ENCODE assay signal across 16 cellular contexts in genomic region chr2:42289222-42289621, GRCh38.
DNase-seq lines count a peak whose midpoint lies in the region; ATAC-seq and TF ChIP-seq lines count a peak whose summit lies in the region.
"Had no signal": no experiment of that assay in that cellular context is flagged by ENCODE, and none has a peak within 500 bp of the region (broad histone marks: within the 10 kb centered on the region; RNA-seq: fewer than 3 reads in every experiment).

No MANE protein-coding gene starts in this region.

- no peaks in the 10 kb centered on the region for H3K27me3 Mint-ChIP-seq in activated CD4-positive, alpha-beta T cell treated with anti-CD3 and anti-CD28 coated beads for 36 hours
- H3K27me3 Mint-ChIP-seq in CD4-positive, CD25-positive, alpha-beta regulatory T cell, result no peaks in the 10 kb centered on the region
- no peaks in the 10 kb centered on the region for H3K27me3 Mint-ChIP-seq in activated CD4-positive, alpha-beta memory T cell treated with anti-CD3 and anti-CD28 coated beads for 36 hours
- H3K27me3 Mint-ChIP-seq in central memory CD8-positive, alpha-beta T cell, result no peaks in the 10 kb centered on the region
- H3K27me3 Mint-ChIP-seq in Calu3 (ENCODE audit: unreplicated experiment), result no peaks in the 10 kb centered on the region

- no peaks in the 10 kb centered on the region for H3K27me3 ChIP-seq in CD4-positive, CD25-positive, alpha-beta regulatory T cell (ENCODE audit: control insufficient read depth, insufficient read depth, low read length)

- H3K36me3 ChIP-seq in CD4-positive, CD25-positive, alpha-beta regulatory T cell (ENCODE audit: control insufficient read depth, insufficient read depth, low read length), result peaks cover 38% of the 10 kb centered on the region

- H3K27ac ChIP-seq in CD4-positive, CD25-positive, alpha-beta regulatory T cell (ENCODE audit: insufficient read depth, low read length, poor library complexity, severe bottlenecking), result peak overlapping the region; percentile 24
- no peak overlapping the region for H3K27ac ChIP-seq in coronary artery
- H3K27ac ChIP-seq: 22Rv1 had no signal

- H3K4me1 Mint-ChIP-seq in activated CD4-positive, alpha-beta T cell treated with anti-CD3 and anti-CD28 coated beads for 36 hours, result peaks cover 37% of the 10 kb centered on the region
- peaks cover 27 to 66% (median 49%) of the 10 kb centered on the region in 4 donors for H3K4me1 Mint-ChIP-seq in CD4-positive, CD25-positive, alpha-beta regulatory T cell
- H3K4me1 Mint-ChIP-seq in activated CD4-positive, alpha-beta memory T cell treated with anti-CD3 and anti-CD28 coated beads for 36 hours (ENCODE audit: low read depth), result peaks cover 54% of the 10 kb centered on the region
- H3K4me1 Mint-ChIP-seq in central memory CD8-positive, alpha-beta T cell, result peaks cover 25% of the 10 kb centered on the region
- H3K4me1 Mint-ChIP-seq in Calu3 (ENCODE audit: low read depth, unreplicated experiment), result peaks cover 16% of the 10 kb centered on the region

- peak overlapping the region; percentile 60 for H3K4me3 ChIP-seq in CD4-positive, CD25-positive, alpha-beta regulatory T cell (ENCODE audit: low read depth, low read length)
- no peak overlapping the region for H3K4me3 ChIP-seq in coronary artery

- no peak overlapping the region for H3K4me3 Mint-ChIP-seq in activated CD4-positive, alpha-beta T cell treated with anti-CD3 and anti-CD28 coated beads for 36 hours
- H3K4me3 Mint-ChIP-seq in CD4-positive, CD25-positive, alpha-beta regulatory T cell, result peak overlapping the region in 3 of 4 donors; percentile 6 to 36 (median 34)
- no peak overlapping the region for H3K4me3 Mint-ChIP-seq in activated CD4-positive, alpha-beta memory T cell treated with anti-CD3 and anti-CD28 coated beads for 36 hours
- no peak overlapping the region for H3K4me3 Mint-ChIP-seq in central memory CD8-positive, alpha-beta T cell
- H3K4me3 Mint-ChIP-seq in Calu3 (ENCODE audit: low read depth, unreplicated experiment), result no peak overlapping the region
- H3K4me3 Mint-ChIP-seq: HFFc6 had no signal

- peaks cover 44% of the 10 kb centered on the region for H3K36me3 Mint-ChIP-seq in activated CD4-positive, alpha-beta T cell treated with anti-CD3 and anti-CD28 coated beads for 36 hours (ENCODE audit: low read depth)
- H3K36me3 Mint-ChIP-seq in CD4-positive, CD25-positive, alpha-beta regulatory T cell, result peaks cover 43% of the 10 kb centered on the region
- peaks cover 38% of the 10 kb centered on the region for H3K36me3 Mint-ChIP-seq in activated CD4-positive, alpha-beta memory T cell treated with anti-CD3 and anti-CD28 coated beads for 36 hours
- peaks cover 55% of the 10 kb centered on the region for H3K36me3 Mint-ChIP-seq in central memory CD8-positive, alpha-beta T cell (ENCODE audit: insufficient read depth)
- no peaks in the 10 kb centered on the region for H3K36me3 Mint-ChIP-seq in Calu3 (ENCODE audit: insufficient read depth, unreplicated experiment)

- POLR2A ChIA-PET in activated CD4-positive, alpha-beta T cell treated with anti-CD3 and anti-CD28 coated beads for 36 hours (lab: Charles Lee), result no interaction called here
- POLR2A ChIA-PET in activated CD4-positive, alpha-beta memory T cell treated with anti-CD3 and anti-CD28 coated beads for 36 hours (lab: Charles Lee), result no interaction called here

- TF ChIP-seq CTCF in coronary artery (IDR thresholded peaks at IDR 0.05), result no peak
- no peak for TF ChIP-seq CTCF in Calu3 (IDR thresholded peaks at IDR 0.05; ENCODE audit: unreplicated experiment)

- BruUV-seq in Calu3 (replicated peaks; lab: Mats Ljungman, UMichigan), result no TSS peak

- no peaks in the 10 kb centered on the region for H3K9me3 Mint-ChIP-seq in activated CD4-positive, alpha-beta T cell treated with anti-CD3 and anti-CD28 coated beads for 36 hours (ENCODE audit: low read depth)
- H3K9me3 Mint-ChIP-seq in CD4-positive, CD25-positive, alpha-beta regulatory T cell, result no peaks in the 10 kb centered on the region
- no peaks in the 10 kb centered on the region for H3K9me3 Mint-ChIP-seq in activated CD4-positive, alpha-beta memory T cell treated with anti-CD3 and anti-CD28 coated beads for 36 hours
- H3K9me3 Mint-ChIP-seq in central memory CD8-positive, alpha-beta T cell, result no peaks in the 10 kb centered on the region
- H3K9me3 Mint-ChIP-seq in Calu3 (ENCODE audit: low read depth, unreplicated experiment), result no peaks in the 10 kb centered on the region
- H3K9me3 Mint-ChIP-seq: HFFc6 had no signal

- peak overlapping the region; percentile 37 for H3K27ac Mint-ChIP-seq in activated CD4-positive, alpha-beta T cell treated with anti-CD3 and anti-CD28 coated beads for 36 hours
- peak overlapping the region; percentile 77 to 86 (median 84) for H3K27ac Mint-ChIP-seq in CD4-positive, CD25-positive, alpha-beta regulatory T cell
- H3K27ac Mint-ChIP-seq in activated CD4-positive, alpha-beta memory T cell treated with anti-CD3 and anti-CD28 coated beads for 36 hours, result peak overlapping the region; percentile 38
- peak overlapping the region; percentile 7 for H3K27ac Mint-ChIP-seq in central memory CD8-positive, alpha-beta T cell (ENCODE audit: low read depth)
- H3K27ac Mint-ChIP-seq in Calu3 (ENCODE audit: unreplicated experiment), result no peak overlapping the region
- H3K27ac Mint-ChIP-seq: HFFc6 had no signal

- ATAC-seq in activated CD4-positive, alpha-beta T cell treated with anti-CD3 and anti-CD28 coated beads for 36 hours, result peak; percentile 49
- no peak for ATAC-seq in CD4-positive, CD25-positive, alpha-beta regulatory T cell (ENCODE audit: low read depth in 2 of 2)
- ATAC-seq in central memory CD8-positive, alpha-beta T cell (replicated peaks; ENCODE audit: extremely low read depth, poor library complexity, severe bottlenecking), result no peak
- ATAC-seq: Panc1, Right ventricle myocardium inferior had no signal

- peaks cover 31% of the 10 kb centered on the region for H3K4me1 ChIP-seq in CD4-positive, CD25-positive, alpha-beta regulatory T cell (ENCODE audit: control insufficient read depth, insufficient read depth, low read length, poor library complexity, severe bottlenecking)

- H3K9me3 ChIP-seq in CD4-positive, CD25-positive, alpha-beta regulatory T cell (ENCODE audit: control insufficient read depth in 2 of 2, low read length in 2 of 2), result no peaks in the 10 kb centered on the region

- no peak for DNase-seq in activated CD4-positive, alpha-beta T cell treated with anti-CD3 and anti-CD28 coated beads for 36 hours
- no peak for DNase-seq in activated CD4-positive, alpha-beta T cell treated with anti-CD3 and anti-CD28 coated beads for 4 hours
- no peak for DNase-seq in CD4-positive, CD25-positive, alpha-beta regulatory T cell
- DNase-seq in activated CD4-positive, alpha-beta memory T cell treated with anti-CD3 and anti-CD28 coated beads for 36 hours, result no peak
- no peak for DNase-seq in central memory CD8-positive, alpha-beta T cell (ENCODE audit: low spot score in 2 of 2)
- DNase-seq in coronary artery (ENCODE audit: low spot score) (no peak), Calu3 (no peak), NCI-H187 (lab: John Stamatoyannopoulos, UW) (no peak)
- DNase-seq: HFFc6, KBM-7, NCI-H1105 treated with DMSO at 0.1 percent for 48 hours, NCI-H2029 treated with DMSO at 0.1 percent for 48 hours, NCI-H510A had no signal

- CTCF ChIA-PET in activated CD4-positive, alpha-beta T cell treated with anti-CD3 and anti-CD28 coated beads for 36 hours (lab: Charles Lee), result interaction anchor here (0.7 to 1.6 kb wide), 2 partner anchors 41 to 90 kb away, joined by 3 to 5 read pairs; no protein-coding TSS in a partner anchor
- CTCF ChIA-PET in activated CD4-positive, alpha-beta memory T cell treated with anti-CD3 and anti-CD28 coated beads for 36 hours (lab: Charles Lee), result interaction anchor here (0.6 to 1.6 kb wide), 2 partner anchors 35 to 40 kb away, joined by 4 to 6 read pairs; no protein-coding TSS in a partner anchor
- CTCF ChIA-PET in Calu3 (lab: Charles Lee), result no interaction called here

- intact Hi-C loops in activated CD4-positive, alpha-beta T cell treated with anti-CD3 and anti-CD28 coated beads for 36 hours (cut with DNase I, micrococcal nuclease), result loop anchor here in 1 of 2 experiments (1.0 kb wide), 1 partner anchor 521 kb away; no protein-coding TSS in a partner anchor
- intact Hi-C loops in activated CD4-positive, alpha-beta memory T cell treated with anti-CD3 and anti-CD28 coated beads for 36 hours (cut with micrococcal nuclease), result no loop called here
- intact Hi-C loops in Calu3 (cut with micrococcal nuclease; ENCODE audit: unreplicated experiment), result no loop called here

Comparison
In these comparisons a context has a peak if more than half of its experiments do, and no peak if none do; other contexts are left out.
1. H3K4me3 Mint-ChIP-seq: peak in CD4-positive, CD25-positive, alpha-beta regulatory T cell (3 of 4); none in activated CD4-positive, alpha-beta T cell treated with anti-CD3 and anti-CD28 coated beads for 36 hours (single experiment), activated CD4-positive, alpha-beta memory T cell treated with anti-CD3 and anti-CD28 coated beads for 36 hours (single experiment), central memory CD8-positive, alpha-beta T cell (single experiment) and Calu3 (single experiment).